ENCODE assay signal across 8 cellular contexts in genomic region chr10:114239117-114239993, GRCh38. TPM values are rescaled to one million over a fixed set of nuclear protein-coding genes. Genes with fewer than 3 reads are reported as not detected.
DNase-seq lines count a peak whose midpoint lies in the region; ATAC-seq, FAIRE-seq and TF ChIP-seq lines count a peak whose summit lies in the region.

TSS of gene VWA2 (plus strand) at chr10:114239254. CDS start at chr10:114248714, 9,460 bp downstream.

- H3K9me3 ChIP-seq in Loucy (ENCODE audit: insufficient read depth, low read depth, low read length) = no peaks in the 10 kb centered on the region
- no peaks in the 10 kb centered on the region for H3K9me3 ChIP-seq in kidney (ENCODE audit: control insufficient read depth in 1 of 2, low read length in 2 of 2)

- H3K36me3 Mint-ChIP-seq in activated T-helper 1 cell treated with anti-CD3 and anti-CD28 coated beads, Interleukin-12 subunit alpha, Interleukin-12 subunit beta, Interleukin-2, Interleukin-4 antibody, amounts not matched to agents 30 ng/mL and 10 ng/mL and 1 ng/mL, durations not matched to agents 14 hours and 24 hours and 36 hours (ENCODE audit: low read depth) = no peaks in the 10 kb centered on the region

- no peak within 1 kb of the TSS for H3K27ac ChIP-seq in kidney (ENCODE audit: low read depth in 2 of 2, low read length in 2 of 2)

- H3K27me3 ChIP-seq in Loucy (ENCODE audit: insufficient read depth, low read length, poor library complexity, severe bottlenecking) = peaks cover 4% of the 10 kb centered on the region

- no peaks in the 10 kb centered on the region for H3K36me3 ChIP-seq in Loucy (ENCODE audit: insufficient read depth, low read length)
- no peaks in the 10 kb centered on the region for H3K36me3 ChIP-seq in kidney (ENCODE audit: control insufficient read depth in 1 of 2, insufficient read depth in 2 of 2, low read length in 2 of 2)

- peak within 1 kb of the TSS; percentile 23 for H3K4me2 ChIP-seq in Loucy (ENCODE audit: low read depth, low read length, poor library complexity, severe bottlenecking)

- intact Hi-C loops in activated T-helper 1 cell treated with anti-CD3 and anti-CD28 coated beads, Interleukin-12 subunit alpha, Interleukin-12 subunit beta, Interleukin-2, Interleukin-4 antibody, amounts not matched to agents 30 ng/mL and 10 ng/mL and 1 ng/mL, durations not matched to agents 14 hours and 24 hours and 36 hours (cut with micrococcal nuclease) = no loop called here
- intact Hi-C loops in kidney (cut with DNase I) = no loop called here

- no peak within 1 kb of the TSS for H3K9ac ChIP-seq in Loucy (ENCODE audit: low read depth, low read length, poor library complexity, severe bottlenecking)
- no peak within 1 kb of the TSS for H3K9ac ChIP-seq in kidney (ENCODE audit: low read length in 2 of 2)

- H3K4me3 ChIP-seq in Loucy (ENCODE audit: low read length, poor library complexity, severe bottlenecking) = peak within 1 kb of the TSS; percentile 47
- peak within 1 kb of the TSS; percentile 1 to 52 for H3K4me3 ChIP-seq in kidney (ENCODE audit: low read length in 2 of 2)

- no peak within 1 kb of the TSS for H3K27ac Mint-ChIP-seq in activated T-helper 1 cell treated with anti-CD3 and anti-CD28 coated beads, Interleukin-12 subunit alpha, Interleukin-12 subunit beta, Interleukin-2, Interleukin-4 antibody, amounts not matched to agents 30 ng/mL and 10 ng/mL and 1 ng/mL, durations not matched to agents 14 hours and 24 hours and 36 hours

- H2AFZ ChIP-seq in Loucy (ENCODE audit: low read length) = peak within 1 kb of the TSS; percentile 16; the same call in 1 of the 2 replicates

- FAIRE-seq in kidney (lab: Jason Lieb, UNC) = no peak

- H3K9me3 Mint-ChIP-seq in activated T-helper 1 cell treated with anti-CD3 and anti-CD28 coated beads, Interleukin-12 subunit alpha, Interleukin-12 subunit beta, Interleukin-2, Interleukin-4 antibody, amounts not matched to agents 30 ng/mL and 10 ng/mL and 1 ng/mL, durations not matched to agents 14 hours and 24 hours and 36 hours = no peaks in the 10 kb centered on the region

- DNase-seq in DMS79 treated with DMSO at 0.1 percent for 48 hours (lab: John Stamatoyannopoulos, UW) (peak; percentile 39), kidney (peak; percentile 79), hypothalamus (lab: John Stamatoyannopoulos, UW) (no peak)
- peak; percentile 2 for DNase-seq in activated T-helper 1 cell treated with anti-CD3 and anti-CD28 coated beads, Interleukin-12 subunit alpha, Interleukin-12 subunit beta, Interleukin-2, Interleukin-4 antibody, amounts not matched to agents 30 ng/mL and 10 ng/mL and 1 ng/mL, durations not matched to agents 14 hours and 24 hours and 36 hours (ENCODE audit: low spot score)
- peak; percentile 13 to 19 for DNase-seq in stimulated activated CD8-positive, alpha-beta memory T cell treated with anti-CD3 and anti-CD28 coated beads, Interleukin-15, amount 100 ng/mL, for 48 hours (ENCODE audit: low read depth in 2 of 2)

- H3K4me3 Mint-ChIP-seq in activated T-helper 1 cell treated with anti-CD3 and anti-CD28 coated beads, Interleukin-12 subunit alpha, Interleukin-12 subunit beta, Interleukin-2, Interleukin-4 antibody, amounts not matched to agents 30 ng/mL and 10 ng/mL and 1 ng/mL, durations not matched to agents 14 hours and 24 hours and 36 hours = peak within 1 kb of the TSS; percentile 11

- H3K9me2 ChIP-seq in Loucy (replicated peaks; ENCODE audit: low read depth, low read length) = no peaks in the 10 kb centered on the region

- TF ChIP-seq CTCF in Loucy (conservative IDR thresholded peaks at IDR 0.05; ENCODE audit: low read length) = no peak
- TF ChIP-seq CTCF in kidney (IDR thresholded peaks at IDR 0.05; ENCODE audit: borderline replicate concordance, extremely low read depth, insufficient read depth) = peak; percentile 39

- no peaks in the 10 kb centered on the region for H4K20me1 ChIP-seq in Loucy (ENCODE audit: insufficient read depth, low read length, poor library complexity, severe bottlenecking)

- no peaks in the 10 kb centered on the region for H3K4me1 Mint-ChIP-seq in activated T-helper 1 cell treated with anti-CD3 and anti-CD28 coated beads, Interleukin-12 subunit alpha, Interleukin-12 subunit beta, Interleukin-2, Interleukin-4 antibody, amounts not matched to agents 30 ng/mL and 10 ng/mL and 1 ng/mL, durations not matched to agents 14 hours and 24 hours and 36 hours (ENCODE audit: low read depth)

- H3K27me3 Mint-ChIP-seq in activated T-helper 1 cell treated with anti-CD3 and anti-CD28 coated beads, Interleukin-12 subunit alpha, Interleukin-12 subunit beta, Interleukin-2, Interleukin-4 antibody, amounts not matched to agents 30 ng/mL and 10 ng/mL and 1 ng/mL, durations not matched to agents 14 hours and 24 hours and 36 hours (ENCODE audit: insufficient read depth) = peaks cover 53% of the 10 kb centered on the region

- H3K4me1 ChIP-seq in Loucy (ENCODE audit: insufficient read depth, low read length, poor library complexity, severe bottlenecking) (peaks cover 9% of the 10 kb centered on the region), kidney (ENCODE audit: control insufficient read depth in 1 of 2, insufficient read depth in 1 of 2, low read depth in 1 of 2, low read length in 2 of 2) (no peaks in the 10 kb centered on the region)

- no peaks in the 10 kb centered on the region for H3F3A ChIP-seq in Loucy (ENCODE audit: low read depth)

- H3K79me2 ChIP-seq in Loucy (ENCODE audit: insufficient read depth, low read length) = no peaks in the 10 kb centered on the region

- ATAC-seq in HG02623 (IDR thresholded peaks at IDR 0.05; ENCODE audit: unreplicated experiment) = no peak
- no peak for ATAC-seq in HG03457 (IDR thresholded peaks at IDR 0.05; ENCODE audit: unreplicated experiment)

RNA-seq across cellular contexts. Expression of gene VWA2, which starts in this region (rescaled TPM):
- total RNA-seq in activated T-helper 1 cell treated with anti-CD3 and anti-CD28 coated beads, Interleukin-12 subunit alpha, Interleukin-12 subunit beta, Interleukin-2, Interleukin-4 antibody, amounts not matched to agents 30 ng/mL and 10 ng/mL and 1 ng/mL, durations not matched to agents 14 hours and 24 hours and 36 hours = not detected in 2 replicates
- 6.5 TPM for total RNA-seq in kidney
- polyA plus RNA-seq in kidney (ENCODE audit: insufficient read depth, low read depth, low replicate concordance) = 0.17 TPM

Comparison
In these comparisons a context has a peak if more than half of its experiments do, and no peak if none do; other contexts are left out.
1. Peak in DNase-seq in activated T-helper 1 cell treated with anti-CD3 and anti-CD28 coated beads, Interleukin-12 subunit alpha, Interleukin-12 subunit beta, Interleukin-2, Interleukin-4 antibody, amounts not matched to agents 30 ng/mL and 10 ng/mL and 1 ng/mL, durations not matched to agents 14 hours and 24 hours and 36 hours; RNA of the gene not detected or under 1 TPM.
2. DNase-seq: peak in DMS79 treated with DMSO at 0.1 percent for 48 hours (single experiment), kidney (single experiment) and stimulated activated CD8-positive, alpha-beta memory T cell treated with anti-CD3 and anti-CD28 coated beads, Interleukin-15, amount 100 ng/mL, for 48 hours (2 of 2); none in hypothalamus (0 of 51).